In the genomic region with DNA sequence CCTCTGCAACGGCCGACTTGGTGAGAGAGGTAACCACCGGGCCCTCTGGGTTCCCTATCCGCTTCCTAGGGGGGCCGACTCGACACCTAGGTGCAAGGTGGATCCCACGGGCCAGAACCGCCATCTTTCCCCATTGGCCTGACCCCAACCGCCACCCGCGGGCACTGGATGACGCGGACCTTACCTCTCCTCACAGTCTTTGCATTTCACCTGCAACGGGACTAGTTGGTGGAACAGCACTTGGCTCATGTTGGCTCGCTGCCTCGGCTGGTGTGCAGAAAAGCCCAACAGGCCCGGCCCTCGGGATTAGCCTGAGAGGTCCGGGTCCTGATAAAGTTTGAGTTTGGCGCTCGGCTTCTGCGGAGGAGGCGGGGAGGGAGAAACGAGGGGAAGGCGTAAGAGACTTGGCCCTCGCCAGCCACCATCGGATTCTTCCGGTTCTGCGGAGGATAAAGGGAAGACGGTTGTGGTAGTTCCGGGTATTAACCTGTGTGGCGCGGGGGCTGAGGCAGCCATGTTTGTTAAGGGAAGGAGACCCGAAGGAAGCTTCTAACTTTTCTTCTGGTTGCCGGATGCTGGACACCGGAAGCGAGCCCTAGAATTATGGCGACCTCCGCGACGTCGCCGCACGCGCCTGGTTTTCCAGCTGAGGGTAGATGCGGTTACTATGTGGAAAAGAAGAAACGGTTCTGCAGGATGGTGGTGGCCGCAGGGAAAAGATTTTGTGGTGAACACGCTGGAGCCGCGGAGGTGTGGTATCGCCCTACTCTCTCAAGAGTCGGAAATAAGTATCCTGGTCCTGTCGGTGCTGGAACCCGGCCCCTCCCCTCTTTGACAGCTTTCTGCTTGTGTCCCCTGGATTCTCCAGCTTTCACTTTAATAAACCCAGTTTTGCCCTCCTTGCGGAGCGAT, we compare ENCODE assay signal across 1 cellular context.
TF ChIP-seq lines count a peak whose summit lies in the region.

Gene SASS6 (minus strand): TSS at position 365 of the 912 bp plus-strand sequence. CDS start 116 bp downstream, at position 249.
Gene TRMT13 (plus strand): TSS at position 598 of the 912 bp plus-strand sequence. CDS start 6 bp downstream, at position 604.

TF ChIP-seq in HepG2, 621 proteins besides CTCF, POLR2A, EP300 and RAD21 (continued from another document and continues in another):
- TF ChIP-seq ASH2L (IDR thresholded peaks at IDR 0.05; ENCODE audit: insufficient read length, low read depth, low read length) (peak; percentile 92), HOXA5 (CRISPR knock-in tag; IDR thresholded peaks at IDR 0.05) (peak; percentile 88), KAT7 (CRISPR knock-in tag; IDR thresholded peaks at IDR 0.05; ENCODE audit: borderline replicate concordance) (peak; percentile 57), ARNT (IDR thresholded peaks at IDR 0.05) (no peak), KDM5B (CRISPR knock-in tag; IDR thresholded peaks at IDR 0.05; ENCODE audit: borderline replicate concordance) (peak; percentile 73; the same call in 1 of the 2 replicates), PPARG (CRISPR knock-in tag; conservative IDR thresholded peaks at IDR 0.05) (peak; percentile 39; the same call in 1 of the 2 replicates), EED (CRISPR knock-in tag; IDR thresholded peaks at IDR 0.05) (peak; percentile 68; the same call in 1 of the 2 replicates), AGO1 (IDR thresholded peaks at IDR 0.05; ENCODE audit: low read depth, low read length, poor library complexity, severe bottlenecking) (peak; percentile 48), TRIM24 (CRISPR knock-in tag; IDR thresholded peaks at IDR 0.05) (no peak), KDM2A (CRISPR knock-in tag; IDR thresholded peaks at IDR 0.05; ENCODE audit: borderline replicate concordance, low read depth) (peak; percentile 93), CBX1 (IDR thresholded peaks at IDR 0.05; ENCODE audit: low read depth) (no peak), RXRA (CRISPR knock-in tag; IDR thresholded peaks at IDR 0.05) (peak; percentile 62; the same call in 1 of the 2 replicates), GABPA (IDR thresholded peaks at IDR 0.05; ENCODE audit: low read depth, low read length) (peak; percentile 80), GABPA (CRISPR knock-in tag; IDR thresholded peaks at IDR 0.05; ENCODE audit: low read depth) (peak; percentile 99), SSRP1 (CRISPR knock-in tag; IDR thresholded peaks at IDR 0.05) (no peak), KLF6 (CRISPR knock-in tag; IDR thresholded peaks at IDR 0.05) (peak; percentile 80; the same call in 1 of the 2 replicates), ZNF121 (CRISPR knock-in tag; IDR thresholded peaks at IDR 0.05) (no peak), ZNF484 (CRISPR knock-in tag; IDR thresholded peaks at IDR 0.05; ENCODE audit: borderline replicate concordance, low read depth) (no peak), RCOR2 (CRISPR knock-in tag; IDR thresholded peaks at IDR 0.05) (no peak), ZNF253 (CRISPR knock-in tag; IDR thresholded peaks at IDR 0.05; ENCODE audit: borderline replicate concordance) (peak; percentile 63; the same call in 1 of the 2 replicates), KDM5A (IDR thresholded peaks at IDR 0.05; ENCODE audit: borderline replicate concordance, low read length) (peak; percentile 89), ZNF614 (CRISPR knock-in tag; IDR thresholded peaks at IDR 0.05; ENCODE audit: borderline replicate concordance) (peak; percentile 91; the same call in 1 of the 2 replicates), ZBTB26 (CRISPR knock-in tag; IDR thresholded peaks at IDR 0.05; ENCODE audit: borderline replicate concordance) (no peak), BCLAF1 (IDR thresholded peaks at IDR 0.05) (no peak), KDM4B (CRISPR knock-in tag; IDR thresholded peaks at IDR 0.05) (0 out of 2 replicates have a peak, but pooled peaks have one; percentile 15), PCBP2 (optimal IDR thresholded peaks at IDR 0.05; ENCODE audit: low read depth, low read length, poor library complexity, severe bottlenecking) (no peak), ZNF468 (CRISPR knock-in tag; IDR thresholded peaks at IDR 0.05) (no peak), KAT8 (CRISPR knock-in tag; IDR thresholded peaks at IDR 0.05) (peak; percentile 98), BRF2 (CRISPR knock-in tag; IDR thresholded peaks at IDR 0.05) (peak; percentile 48; the same call in 1 of the 2 replicates), YY1 (IDR thresholded peaks at IDR 0.05; ENCODE audit: insufficient read depth, insufficient replicate concordance, low read depth, low read length) (peak; percentile 99), ZNF256 (CRISPR knock-in tag; conservative IDR thresholded peaks at IDR 0.05) (0 out of 2 replicates have a peak, but pooled peaks have one; percentile 51), ZEB1 (IDR thresholded peaks at IDR 0.05; ENCODE audit: insufficient replicate concordance, low read depth) (peak; percentile 79), ZNF124 (CRISPR knock-in tag; IDR thresholded peaks at IDR 0.05) (peak; percentile 41; the same call in 1 of the 2 replicates), FOXC1 (CRISPR knock-in tag; IDR thresholded peaks at IDR 0.05; ENCODE audit: borderline replicate concordance) (0 out of 2 replicates have a peak, but pooled peaks have one; percentile 50)
- TF ChIP-seq, protein P1, sequence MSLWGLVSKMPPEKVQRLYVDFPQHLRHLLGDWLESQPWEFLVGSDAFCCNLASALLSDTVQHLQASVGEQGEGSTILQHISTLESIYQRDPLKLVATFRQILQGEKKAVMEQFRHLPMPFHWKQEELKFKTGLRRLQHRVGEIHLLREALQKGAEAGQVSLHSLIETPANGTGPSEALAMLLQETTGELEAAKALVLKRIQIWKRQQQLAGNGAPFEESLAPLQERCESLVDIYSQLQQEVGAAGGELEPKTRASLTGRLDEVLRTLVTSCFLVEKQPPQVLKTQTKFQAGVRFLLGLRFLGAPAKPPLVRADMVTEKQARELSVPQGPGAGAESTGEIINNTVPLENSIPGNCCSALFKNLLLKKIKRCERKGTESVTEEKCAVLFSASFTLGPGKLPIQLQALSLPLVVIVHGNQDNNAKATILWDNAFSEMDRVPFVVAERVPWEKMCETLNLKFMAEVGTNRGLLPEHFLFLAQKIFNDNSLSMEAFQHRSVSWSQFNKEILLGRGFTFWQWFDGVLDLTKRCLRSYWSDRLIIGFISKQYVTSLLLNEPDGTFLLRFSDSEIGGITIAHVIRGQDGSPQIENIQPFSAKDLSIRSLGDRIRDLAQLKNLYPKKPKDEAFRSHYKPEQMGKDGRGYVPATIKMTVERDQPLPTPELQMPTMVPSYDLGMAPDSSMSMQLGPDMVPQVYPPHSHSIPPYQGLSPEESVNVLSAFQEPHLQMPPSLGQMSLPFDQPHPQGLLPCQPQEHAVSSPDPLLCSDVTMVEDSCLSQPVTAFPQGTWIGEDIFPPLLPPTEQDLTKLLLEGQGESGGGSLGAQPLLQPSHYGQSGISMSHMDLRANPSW (CRISPR knock-in tag; IDR thresholded peaks at IDR 0.05; ENCODE audit: borderline replicate concordance): peak; percentile 65; the same call in 1 of the 2 replicates
- TF ChIP-seq, protein P2, sequence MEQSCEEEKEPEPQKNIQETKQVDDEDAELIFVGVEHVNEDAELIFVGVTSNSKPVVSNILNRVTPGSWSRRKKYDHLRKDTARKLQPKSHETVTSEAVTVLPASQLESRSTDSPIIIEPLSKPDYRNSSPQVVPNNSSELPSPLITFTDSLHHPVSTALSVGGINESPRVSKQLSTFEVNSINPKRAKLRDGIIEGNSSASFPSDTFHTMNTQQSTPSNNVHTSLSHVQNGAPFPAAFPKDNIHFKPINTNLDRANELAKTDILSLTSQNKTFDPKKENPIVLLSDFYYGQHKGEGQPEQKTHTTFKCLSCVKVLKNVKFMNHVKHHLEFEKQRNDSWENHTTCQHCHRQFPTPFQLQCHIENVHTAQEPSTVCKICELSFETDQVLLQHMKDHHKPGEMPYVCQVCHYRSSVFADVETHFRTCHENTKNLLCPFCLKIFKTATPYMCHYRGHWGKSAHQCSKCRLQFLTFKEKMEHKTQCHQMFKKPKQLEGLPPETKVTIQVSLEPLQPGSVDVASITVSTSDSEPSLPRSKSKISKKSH (CRISPR knock-in tag; IDR thresholded peaks at IDR 0.05; ENCODE audit: borderline replicate concordance): no peak; the same call in 1 of the 2 replicates
- TF ChIP-seq, protein P3, sequence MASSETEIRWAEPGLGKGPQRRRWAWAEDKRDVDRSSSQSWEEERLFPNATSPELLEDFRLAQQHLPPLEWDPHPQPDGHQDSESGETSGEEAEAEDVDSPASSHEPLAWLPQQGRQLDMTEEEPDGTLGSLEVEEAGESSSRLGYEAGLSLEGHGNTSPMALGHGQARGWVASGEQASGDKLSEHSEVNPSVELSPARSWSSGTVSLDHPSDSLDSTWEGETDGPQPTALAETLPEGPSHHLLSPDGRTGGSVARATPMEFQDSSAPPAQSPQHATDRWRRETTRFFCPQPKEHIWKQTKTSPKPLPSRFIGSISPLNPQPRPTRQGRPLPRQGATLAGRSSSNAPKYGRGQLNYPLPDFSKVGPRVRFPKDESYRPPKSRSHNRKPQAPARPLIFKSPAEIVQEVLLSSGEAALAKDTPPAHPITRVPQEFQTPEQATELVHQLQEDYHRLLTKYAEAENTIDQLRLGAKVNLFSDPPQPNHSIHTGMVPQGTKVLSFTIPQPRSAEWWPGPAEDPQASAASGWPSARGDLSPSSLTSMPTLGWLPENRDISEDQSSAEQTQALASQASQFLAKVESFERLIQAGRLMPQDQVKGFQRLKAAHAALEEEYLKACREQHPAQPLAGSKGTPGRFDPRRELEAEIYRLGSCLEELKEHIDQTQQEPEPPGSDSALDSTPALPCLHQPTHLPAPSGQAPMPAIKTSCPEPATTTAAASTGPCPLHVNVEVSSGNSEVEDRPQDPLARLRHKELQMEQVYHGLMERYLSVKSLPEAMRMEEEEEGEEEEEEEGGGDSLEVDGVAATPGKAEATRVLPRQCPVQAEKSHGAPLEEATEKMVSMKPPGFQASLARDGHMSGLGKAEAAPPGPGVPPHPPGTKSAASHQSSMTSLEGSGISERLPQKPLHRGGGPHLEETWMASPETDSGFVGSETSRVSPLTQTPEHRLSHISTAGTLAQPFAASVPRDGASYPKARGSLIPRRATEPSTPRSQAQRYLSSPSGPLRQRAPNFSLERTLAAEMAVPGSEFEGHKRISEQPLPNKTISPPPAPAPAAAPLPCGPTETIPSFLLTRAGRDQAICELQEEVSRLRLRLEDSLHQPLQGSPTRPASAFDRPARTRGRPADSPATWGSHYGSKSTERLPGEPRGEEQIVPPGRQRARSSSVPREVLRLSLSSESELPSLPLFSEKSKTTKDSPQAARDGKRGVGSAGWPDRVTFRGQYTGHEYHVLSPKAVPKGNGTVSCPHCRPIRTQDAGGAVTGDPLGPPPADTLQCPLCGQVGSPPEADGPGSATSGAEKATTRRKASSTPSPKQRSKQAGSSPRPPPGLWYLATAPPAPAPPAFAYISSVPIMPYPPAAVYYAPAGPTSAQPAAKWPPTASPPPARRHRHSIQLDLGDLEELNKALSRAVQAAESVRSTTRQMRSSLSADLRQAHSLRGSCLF (CRISPR knock-in tag; IDR thresholded peaks at IDR 0.05; ENCODE audit: borderline replicate concordance): 0 out of 2 replicates have a peak, but pooled peaks have one; percentile 72
- TF ChIP-seq, protein P4, sequence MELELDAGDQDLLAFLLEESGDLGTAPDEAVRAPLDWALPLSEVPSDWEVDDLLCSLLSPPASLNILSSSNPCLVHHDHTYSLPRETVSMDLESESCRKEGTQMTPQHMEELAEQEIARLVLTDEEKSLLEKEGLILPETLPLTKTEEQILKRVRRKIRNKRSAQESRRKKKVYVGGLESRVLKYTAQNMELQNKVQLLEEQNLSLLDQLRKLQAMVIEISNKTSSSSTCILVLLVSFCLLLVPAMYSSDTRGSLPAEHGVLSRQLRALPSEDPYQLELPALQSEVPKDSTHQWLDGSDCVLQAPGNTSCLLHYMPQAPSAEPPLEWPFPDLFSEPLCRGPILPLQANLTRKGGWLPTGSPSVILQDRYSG (CRISPR knock-in tag; IDR thresholded peaks at IDR 0.05): no peak
- TF ChIP-seq, protein P5, sequence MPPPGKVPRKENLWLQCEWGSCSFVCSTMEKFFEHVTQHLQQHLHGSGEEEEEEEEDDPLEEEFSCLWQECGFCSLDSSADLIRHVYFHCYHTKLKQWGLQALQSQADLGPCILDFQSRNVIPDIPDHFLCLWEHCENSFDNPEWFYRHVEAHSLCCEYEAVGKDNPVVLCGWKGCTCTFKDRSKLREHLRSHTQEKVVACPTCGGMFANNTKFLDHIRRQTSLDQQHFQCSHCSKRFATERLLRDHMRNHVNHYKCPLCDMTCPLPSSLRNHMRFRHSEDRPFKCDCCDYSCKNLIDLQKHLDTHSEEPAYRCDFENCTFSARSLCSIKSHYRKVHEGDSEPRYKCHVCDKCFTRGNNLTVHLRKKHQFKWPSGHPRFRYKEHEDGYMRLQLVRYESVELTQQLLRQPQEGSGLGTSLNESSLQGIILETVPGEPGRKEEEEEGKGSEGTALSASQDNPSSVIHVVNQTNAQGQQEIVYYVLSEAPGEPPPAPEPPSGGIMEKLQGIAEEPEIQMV (CRISPR knock-in tag; IDR thresholded peaks at IDR 0.05; ENCODE audit: low read depth): peak; percentile 91
